ENCODE assay signal across 2 cellular contexts in genomic region chr1:91774520-91775203, GRCh38.
A peak's percentile ranks its signal among the peaks of the same experiment; 100 is the strongest.
TF ChIP-seq lines count a peak whose summit lies in the region.

No MANE protein-coding gene starts in this region.

TF ChIP-seq in IMR-90, 13 proteins besides CTCF, POLR2A, EP300 and RAD21:
- TF ChIP-seq NFE2L2 (IDR thresholded peaks at IDR 0.05; ENCODE audit: low read depth, low read length) (no peak), CEBPB (IDR thresholded peaks at IDR 0.05; ENCODE audit: low read depth, low read length) (peak; percentile 68), USF2 (IDR thresholded peaks at IDR 0.05; ENCODE audit: low read depth, low read length) (no peak), MAFK (IDR thresholded peaks at IDR 0.05; ENCODE audit: low read depth, low read length) (0 out of 2 replicates have a peak, but pooled peaks have one; percentile 2), FOS (IDR thresholded peaks at IDR 0.05; ENCODE audit: low read depth, low read length) (no peak)

TF ChIP-seq in liver, 16 proteins besides CTCF, POLR2A, EP300 and RAD21:
- TF ChIP-seq YY1 (IDR thresholded peaks at IDR 0.05): peak; percentile 14
- TF ChIP-seq ATF3 (IDR thresholded peaks at IDR 0.05): no peak
- no peak for TF ChIP-seq REST (IDR thresholded peaks at IDR 0.05)
- no peak for TF ChIP-seq EGR1 (IDR thresholded peaks at IDR 0.05; ENCODE audit: low read depth in 2 of 2)
- TF ChIP-seq MAX (IDR thresholded peaks at IDR 0.05): no peak
- TF ChIP-seq FOXA1 (IDR thresholded peaks at IDR 0.05): no peak
- peak in 1 of 2 donors; percentile 16 for TF ChIP-seq RXRA (IDR thresholded peaks at IDR 0.05)
